ENCODE assay signal across 15 cellular contexts in the genomic region with DNA sequence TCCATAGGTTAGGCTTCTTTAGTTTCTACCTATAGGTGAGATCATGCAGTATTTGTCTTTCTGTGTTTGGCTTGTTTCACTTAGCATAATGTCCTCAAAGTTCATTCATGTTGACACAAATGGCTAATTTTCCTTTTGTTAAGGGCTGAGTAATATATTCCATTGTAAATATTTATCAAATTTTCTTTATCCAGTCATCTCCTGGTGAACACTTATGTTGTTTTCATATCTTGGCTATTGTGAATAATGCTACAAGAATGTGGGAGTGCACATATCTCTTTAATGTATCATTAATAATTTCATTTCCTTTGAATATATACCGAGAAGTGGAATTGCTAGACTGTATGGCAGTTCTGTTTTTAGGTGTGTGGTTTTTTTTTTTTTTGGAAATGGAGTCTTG.
A peak's percentile ranks its signal among the peaks of the same experiment; 100 is the strongest.
DNase-seq lines count a peak whose midpoint lies in the region; ATAC-seq, FAIRE-seq and TF ChIP-seq lines count a peak whose summit lies in the region.
"Had no signal": no experiment of that assay in that cellular context is flagged by ENCODE, and none has a peak within 500 bp of the region (broad histone marks: within the 10 kb centered on the region; RNA-seq: fewer than 3 reads in every experiment).

No MANE protein-coding gene starts in this region.

- H3K27me3 Mint-ChIP-seq in WTC11 (ENCODE audit: low read depth) = no peaks in the 10 kb centered on the region

- no peak overlapping the region for H3K27ac Mint-ChIP-seq in WTC11
- H3K27ac Mint-ChIP-seq: activated T-cell treated with anti-CD3 and anti-CD28 coated beads, Interleukin-2, amount 50 U/mL, for 72 hours; stimulated activated naive B cell treated with anti-CD40 and anti-IgM and Interleukin-4, amounts not matched to agents 10 μg/mL and 1 μg/mL and 100 μg/mL, for 72 hours had no signal

- H3K4me1 ChIP-seq in RWPE2 (ENCODE audit: insufficient read depth, poor library complexity, severe bottlenecking) = peaks cover 17% of the 10 kb centered on the region
- H3K4me1 ChIP-seq: adrenal gland had no signal

- H3K4me1 Mint-ChIP-seq in WTC11 = peaks cover 5% of the 10 kb centered on the region
- H3K4me1 Mint-ChIP-seq: stimulated activated naive B cell treated with anti-CD40 and anti-IgM and Interleukin-4, amounts not matched to agents 10 μg/mL and 1 μg/mL and 100 μg/mL, for 72 hours had no signal

- peak overlapping the region; percentile 59 for H3K27ac ChIP-seq in RWPE2 (ENCODE audit: poor library complexity, severe bottlenecking)
- H3K27ac ChIP-seq: adrenal gland, coronary artery, KMS-11 had no signal

- CTCF ChIA-PET in WTC11 (lab: Charles Lee) = no interaction called here

- DNase-seq in HCEC 1CT (peak; percentile 84), RWPE2 (ENCODE audit: low spot score) (no peak), fibroblast of gingiva (ENCODE audit: low read depth) (peak; percentile 79), pulmonary artery endothelial cell (ENCODE audit: low read depth, low spot score) (peak; percentile 72), WTC11 (ENCODE audit: low spot score) (no peak), RCC 7860 (ENCODE audit: low spot score) (no peak)
- no peak for DNase-seq in activated CD8-positive, alpha-beta memory T cell treated with anti-CD3 and anti-CD28 coated beads, Interleukin-2, amount 50 U/mL, for 4 hours
- DNase-seq: activated T-cell treated with anti-CD3 and anti-CD28 coated beads, Interleukin-2, amount 50 U/mL, for 72 hours; adrenal gland; DMS153; NCI-H345; stimulated activated naive B cell treated with anti-CD40 and anti-IgM and Interleukin-4, amounts not matched to agents 10 μg/mL and 1 μg/mL and 100 μg/mL, for 72 hours had no signal

- H3K9me3 ChIP-seq in RWPE2 (ENCODE audit: severe bottlenecking) = peaks cover 2% of the 10 kb centered on the region
- H3K9me3 ChIP-seq: adrenal gland had no signal

- ATAC-seq in RWPE2 (ENCODE audit: low read depth) = peak; percentile 92
- ATAC-seq in WTC11 = no peak
- no peak for ATAC-seq in HG03175 (IDR thresholded peaks at IDR 0.05; ENCODE audit: unreplicated experiment)
- ATAC-seq: activated T-cell treated with anti-CD3 and anti-CD28 coated beads, Interleukin-2, amount 50 U/mL, for 72 hours; stimulated activated naive B cell treated with anti-CD40 and anti-IgM and Interleukin-4, amounts not matched to agents 10 μg/mL and 1 μg/mL and 100 μg/mL, for 72 hours had no signal

- no peaks in the 10 kb centered on the region for H3K36me3 Mint-ChIP-seq in WTC11
- H3K36me3 Mint-ChIP-seq: stimulated activated naive B cell treated with anti-CD40 and anti-IgM and Interleukin-4, amounts not matched to agents 10 μg/mL and 1 μg/mL and 100 μg/mL, for 72 hours had no signal

- no peak overlapping the region for H3K4me3 ChIP-seq in RWPE2 (ENCODE audit: severe bottlenecking)
- H3K4me3 ChIP-seq: adrenal gland, coronary artery had no signal

- H3K4me3 Mint-ChIP-seq in WTC11 = no peak overlapping the region
- H3K4me3 Mint-ChIP-seq: activated T-cell treated with anti-CD3 and anti-CD28 coated beads, Interleukin-2, amount 50 U/mL, for 72 hours; stimulated activated naive B cell treated with anti-CD40 and anti-IgM and Interleukin-4, amounts not matched to agents 10 μg/mL and 1 μg/mL and 100 μg/mL, for 72 hours had no signal

- H3K27me3 ChIP-seq in RWPE2 (ENCODE audit: insufficient read depth, poor library complexity, severe bottlenecking) = no peaks in the 10 kb centered on the region
- H3K27me3 ChIP-seq: adrenal gland had no signal

- POLR2A ChIA-PET in WTC11 (lab: Charles Lee) = no interaction called here

- FAIRE-seq in RCC 7860 (lab: Jason Lieb, UNC) = no peak

- H3K36me3 ChIP-seq in RWPE2 (ENCODE audit: low read depth) = no peaks in the 10 kb centered on the region
- H3K36me3 ChIP-seq: adrenal gland had no signal

- peaks cover 12% of the 10 kb centered on the region for H3K9me3 Mint-ChIP-seq in WTC11
- H3K9me3 Mint-ChIP-seq: stimulated activated naive B cell treated with anti-CD40 and anti-IgM and Interleukin-4, amounts not matched to agents 10 μg/mL and 1 μg/mL and 100 μg/mL, for 72 hours had no signal

- TF ChIP-seq CTCF in RWPE2 (IDR thresholded peaks at IDR 0.05; ENCODE audit: poor library complexity, severe bottlenecking) (no peak), WTC11 (IDR thresholded peaks at IDR 0.05) (no peak)

TF ChIP-seq in WTC11, 78 proteins besides CTCF, POLR2A, EP300 and RAD21:
- TF ChIP-seq IRF2 (CRISPR knock-in tag; IDR thresholded peaks at IDR 0.05; ENCODE audit: borderline replicate concordance, low read depth) (no peak), FOXJ3 (CRISPR knock-in tag; IDR thresholded peaks at IDR 0.05; ENCODE audit: borderline replicate concordance) (no peak), TEAD4 (CRISPR knock-in tag; IDR thresholded peaks at IDR 0.05) (no peak), NFATC4 (CRISPR knock-in tag; IDR thresholded peaks at IDR 0.05) (no peak), MYBL2 (CRISPR knock-in tag; IDR thresholded peaks at IDR 0.05) (no peak)
- TF ChIP-seq, protein P1, sequence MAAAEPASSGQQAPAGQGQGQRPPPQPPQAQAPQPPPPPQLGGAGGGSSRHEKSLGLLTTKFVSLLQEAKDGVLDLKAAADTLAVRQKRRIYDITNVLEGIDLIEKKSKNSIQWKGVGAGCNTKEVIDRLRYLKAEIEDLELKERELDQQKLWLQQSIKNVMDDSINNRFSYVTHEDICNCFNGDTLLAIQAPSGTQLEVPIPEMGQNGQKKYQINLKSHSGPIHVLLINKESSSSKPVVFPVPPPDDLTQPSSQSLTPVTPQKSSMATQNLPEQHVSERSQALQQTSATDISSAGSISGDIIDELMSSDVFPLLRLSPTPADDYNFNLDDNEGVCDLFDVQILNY (CRISPR knock-in tag; IDR thresholded peaks at IDR 0.05) = no peak
- TF ChIP-seq, protein P2, sequence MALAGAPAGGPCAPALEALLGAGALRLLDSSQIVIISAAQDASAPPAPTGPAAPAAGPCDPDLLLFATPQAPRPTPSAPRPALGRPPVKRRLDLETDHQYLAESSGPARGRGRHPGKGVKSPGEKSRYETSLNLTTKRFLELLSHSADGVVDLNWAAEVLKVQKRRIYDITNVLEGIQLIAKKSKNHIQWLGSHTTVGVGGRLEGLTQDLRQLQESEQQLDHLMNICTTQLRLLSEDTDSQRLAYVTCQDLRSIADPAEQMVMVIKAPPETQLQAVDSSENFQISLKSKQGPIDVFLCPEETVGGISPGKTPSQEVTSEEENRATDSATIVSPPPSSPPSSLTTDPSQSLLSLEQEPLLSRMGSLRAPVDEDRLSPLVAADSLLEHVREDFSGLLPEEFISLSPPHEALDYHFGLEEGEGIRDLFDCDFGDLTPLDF (CRISPR knock-in tag; IDR thresholded peaks at IDR 0.05) = no peak
- TF ChIP-seq, protein P3, sequence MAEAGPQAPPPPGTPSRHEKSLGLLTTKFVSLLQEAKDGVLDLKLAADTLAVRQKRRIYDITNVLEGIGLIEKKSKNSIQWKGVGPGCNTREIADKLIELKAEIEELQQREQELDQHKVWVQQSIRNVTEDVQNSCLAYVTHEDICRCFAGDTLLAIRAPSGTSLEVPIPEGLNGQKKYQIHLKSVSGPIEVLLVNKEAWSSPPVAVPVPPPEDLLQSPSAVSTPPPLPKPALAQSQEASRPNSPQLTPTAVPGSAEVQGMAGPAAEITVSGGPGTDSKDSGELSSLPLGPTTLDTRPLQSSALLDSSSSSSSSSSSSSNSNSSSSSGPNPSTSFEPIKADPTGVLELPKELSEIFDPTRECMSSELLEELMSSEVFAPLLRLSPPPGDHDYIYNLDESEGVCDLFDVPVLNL (CRISPR knock-in tag; IDR thresholded peaks at IDR 0.05; ENCODE audit: borderline replicate concordance, low read depth) = no peak
- TF ChIP-seq, protein P4, sequence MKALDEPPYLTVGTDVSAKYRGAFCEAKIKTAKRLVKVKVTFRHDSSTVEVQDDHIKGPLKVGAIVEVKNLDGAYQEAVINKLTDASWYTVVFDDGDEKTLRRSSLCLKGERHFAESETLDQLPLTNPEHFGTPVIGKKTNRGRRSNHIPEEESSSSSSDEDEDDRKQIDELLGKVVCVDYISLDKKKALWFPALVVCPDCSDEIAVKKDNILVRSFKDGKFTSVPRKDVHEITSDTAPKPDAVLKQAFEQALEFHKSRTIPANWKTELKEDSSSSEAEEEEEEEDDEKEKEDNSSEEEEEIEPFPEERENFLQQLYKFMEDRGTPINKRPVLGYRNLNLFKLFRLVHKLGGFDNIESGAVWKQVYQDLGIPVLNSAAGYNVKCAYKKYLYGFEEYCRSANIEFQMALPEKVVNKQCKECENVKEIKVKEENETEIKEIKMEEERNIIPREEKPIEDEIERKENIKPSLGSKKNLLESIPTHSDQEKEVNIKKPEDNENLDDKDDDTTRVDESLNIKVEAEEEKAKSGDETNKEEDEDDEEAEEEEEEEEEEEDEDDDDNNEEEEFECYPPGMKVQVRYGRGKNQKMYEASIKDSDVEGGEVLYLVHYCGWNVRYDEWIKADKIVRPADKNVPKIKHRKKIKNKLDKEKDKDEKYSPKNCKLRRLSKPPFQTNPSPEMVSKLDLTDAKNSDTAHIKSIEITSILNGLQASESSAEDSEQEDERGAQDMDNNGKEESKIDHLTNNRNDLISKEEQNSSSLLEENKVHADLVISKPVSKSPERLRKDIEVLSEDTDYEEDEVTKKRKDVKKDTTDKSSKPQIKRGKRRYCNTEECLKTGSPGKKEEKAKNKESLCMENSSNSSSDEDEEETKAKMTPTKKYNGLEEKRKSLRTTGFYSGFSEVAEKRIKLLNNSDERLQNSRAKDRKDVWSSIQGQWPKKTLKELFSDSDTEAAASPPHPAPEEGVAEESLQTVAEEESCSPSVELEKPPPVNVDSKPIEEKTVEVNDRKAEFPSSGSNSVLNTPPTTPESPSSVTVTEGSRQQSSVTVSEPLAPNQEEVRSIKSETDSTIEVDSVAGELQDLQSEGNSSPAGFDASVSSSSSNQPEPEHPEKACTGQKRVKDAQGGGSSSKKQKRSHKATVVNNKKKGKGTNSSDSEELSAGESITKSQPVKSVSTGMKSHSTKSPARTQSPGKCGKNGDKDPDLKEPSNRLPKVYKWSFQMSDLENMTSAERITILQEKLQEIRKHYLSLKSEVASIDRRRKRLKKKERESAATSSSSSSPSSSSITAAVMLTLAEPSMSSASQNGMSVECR (CRISPR knock-in tag; IDR thresholded peaks at IDR 0.05; ENCODE audit: borderline replicate concordance) = no peak

Comparison
In these comparisons a context has a peak if more than half of its experiments do, and no peak if none do; other contexts are left out.
1. DNase-seq: peak in HCEC 1CT (single experiment), fibroblast of gingiva (single experiment) and pulmonary artery endothelial cell (single experiment); none in RWPE2 (single experiment), WTC11 (single experiment), activated CD8-positive, alpha-beta memory T cell treated with anti-CD3 and anti-CD28 coated beads, Interleukin-2, amount 50 U/mL, for 4 hours (single experiment) and RCC 7860 (single experiment).